In genomic region chr2:9795071-9795470, GRCh38 we compare ENCODE assay signal across 25 cellular contexts.
"Had no signal": no experiment of that assay in that cellular context is flagged by ENCODE, and none has a peak within 500 bp of the region (broad histone marks: within the 10 kb centered on the region; RNA-seq: fewer than 3 reads in every experiment).

No MANE protein-coding gene starts in this region.

- H3K9me3 ChIP-seq: gastroesophageal sphincter, left lung, mucosa of descending colon, pancreas, prostate gland, sigmoid colon, transverse colon had no signal

- H3K27ac ChIP-seq: gastroesophageal sphincter, left lung, pancreas, prostate gland, sigmoid colon, transverse colon had no signal

- DNase-seq: activated CD4-positive, alpha-beta memory T cell treated with anti-CD3 and anti-CD28 coated beads, Interleukin-2, amount 10 ng/mL, durations not matched to agents 7 days and 5 days; activated CD4-positive, alpha-beta T cell treated with anti-CD3 and anti-CD28 coated beads for 1 hour; activated CD4-positive, alpha-beta T cell treated with anti-CD3 and anti-CD28 coated beads, Interleukin-2, amount 10 ng/mL, durations not matched to agents 7 days and 5 days; activated CD8-positive, alpha-beta memory T cell treated with anti-CD3 and anti-CD28 coated beads, Interleukin-2, amount 50 U/mL, for 48 hours; activated gamma-delta T cell treated with Interleukin-2 at 50 U/mL for 16 hours; activated naive CD8-positive, alpha-beta T cell treated with anti-CD3 and anti-CD28 coated beads, Interleukin-2, amount 50 U/mL, for 24 hours; activated T-cell treated with anti-CD3 and anti-CD28 coated beads, Interleukin-2, amount 50 U/mL, for 24 hours; amygdala; caudate nucleus; cortex of kidney; effector memory CD8-positive, alpha-beta T cell; hippocampal formation; immature natural killer cell; left lung; mucosa of descending colon; retina; sigmoid colon; small intestine; stimulated activated naive CD4-positive, alpha-beta T cell treated with Interleukin-2 at 50 U/mL for 16 hours; T-helper 2 cell; transverse colon had no signal

- H3K27me3 ChIP-seq: gastroesophageal sphincter, left lung, pancreas, sigmoid colon, transverse colon had no signal

- H3K36me3 ChIP-seq: gastroesophageal sphincter, left lung, pancreas, prostate gland, sigmoid colon, transverse colon had no signal

- H3K4me3 ChIP-seq: gastroesophageal sphincter, left lung, lung, mucosa of descending colon, pancreas, prostate gland, sigmoid colon, transverse colon had no signal
